ENCODE assay signal across 14 cellular contexts in the genomic region with DNA sequence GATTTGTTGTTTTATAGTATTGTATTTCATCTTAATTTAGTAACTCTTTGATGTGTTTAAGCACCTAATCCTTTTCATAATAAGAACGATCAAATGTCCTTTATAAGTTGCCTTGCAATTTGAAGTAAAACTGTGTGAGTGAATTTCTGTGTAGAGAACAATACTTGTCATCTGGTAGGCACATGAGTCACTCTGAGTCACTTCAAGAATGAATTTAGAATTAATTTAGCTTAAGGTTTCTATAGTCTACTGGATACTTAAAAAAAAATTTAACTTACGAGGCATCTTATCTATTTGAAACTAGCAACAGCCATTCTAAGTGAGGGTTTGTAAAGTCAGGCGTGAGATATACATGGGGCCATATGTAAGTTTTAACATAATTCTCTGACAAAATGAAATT.
DNase-seq lines count a peak whose midpoint lies in the region; ATAC-seq and TF ChIP-seq lines count a peak whose summit lies in the region.
"Had no signal": no experiment of that assay in that cellular context is flagged by ENCODE, and none has a peak within 500 bp of the region (broad histone marks: within the 10 kb centered on the region; RNA-seq: fewer than 3 reads in every experiment).

No MANE protein-coding gene starts in this region.

- intact Hi-C loops in activated T-helper 2 cell treated with anti-CD3 and anti-CD28 coated beads, Interferon-gamma antibody, Interleukin-2, Interleukin-4, amounts not matched to agents 10 μg/mL and 5 μg/mL and 100 μg/mL, durations not matched to agents 14 hours and 24 hours and 36 hours (cut with micrococcal nuclease) = no loop called here
- intact Hi-C loops in activated T-helper 1 cell treated with anti-CD3 and anti-CD28 coated beads, Interleukin-12 subunit alpha, Interleukin-12 subunit beta, Interleukin-2, Interleukin-4 antibody, amounts not matched to agents 30 ng/mL and 10 ng/mL and 1 ng/mL, durations not matched to agents 14 hours and 24 hours and 36 hours (cut with micrococcal nuclease) = no loop called here

- peaks cover 42% of the 10 kb centered on the region for H3K4me1 Mint-ChIP-seq in WTC11
- peaks cover 3% of the 10 kb centered on the region for H3K4me1 Mint-ChIP-seq in activated T-helper 2 cell treated with anti-CD3 and anti-CD28 coated beads, Interferon-gamma antibody, Interleukin-2, Interleukin-4, amounts not matched to agents 10 μg/mL and 5 μg/mL and 100 μg/mL, durations not matched to agents 14 hours and 24 hours and 36 hours (ENCODE audit: low read depth)
- no peaks in the 10 kb centered on the region for H3K4me1 Mint-ChIP-seq in activated T-helper 1 cell treated with anti-CD3 and anti-CD28 coated beads, Interleukin-12 subunit alpha, Interleukin-12 subunit beta, Interleukin-2, Interleukin-4 antibody, amounts not matched to agents 30 ng/mL and 10 ng/mL and 1 ng/mL, durations not matched to agents 14 hours and 24 hours and 36 hours (ENCODE audit: low read depth)
- H3K4me1 Mint-ChIP-seq: stimulated activated memory B cell treated with anti-CD40 and anti-IgM and Interleukin-4, amounts not matched to agents 10 μg/mL and 1 μg/mL and 100 μg/mL, for 72 hours had no signal

- peak overlapping the region; percentile 9 for H3K27ac ChIP-seq in temporal lobe (ENCODE audit: low read depth, low read length)

- peaks cover 5 to 6% of the 10 kb centered on the region in 2 donors for H3K36me3 Mint-ChIP-seq in activated naive CD4-positive, alpha-beta T cell treated with anti-CD3 and anti-CD28 coated beads, Interleukin-2, amount 50 U/mL, for 72 hours
- H3K36me3 Mint-ChIP-seq in WTC11 = no peaks in the 10 kb centered on the region
- no peaks in the 10 kb centered on the region for H3K36me3 Mint-ChIP-seq in activated T-helper 2 cell treated with anti-CD3 and anti-CD28 coated beads, Interferon-gamma antibody, Interleukin-2, Interleukin-4, amounts not matched to agents 10 μg/mL and 5 μg/mL and 100 μg/mL, durations not matched to agents 14 hours and 24 hours and 36 hours (ENCODE audit: low read depth)
- H3K36me3 Mint-ChIP-seq in activated T-helper 1 cell treated with anti-CD3 and anti-CD28 coated beads, Interleukin-12 subunit alpha, Interleukin-12 subunit beta, Interleukin-2, Interleukin-4 antibody, amounts not matched to agents 30 ng/mL and 10 ng/mL and 1 ng/mL, durations not matched to agents 14 hours and 24 hours and 36 hours (ENCODE audit: low read depth) = no peaks in the 10 kb centered on the region
- H3K36me3 Mint-ChIP-seq: stimulated activated memory B cell treated with anti-CD40 and anti-IgM and Interleukin-4, amounts not matched to agents 10 μg/mL and 1 μg/mL and 100 μg/mL, for 72 hours; T-cell had no signal

- ATAC-seq in activated naive CD4-positive, alpha-beta T cell treated with anti-CD3 and anti-CD28 coated beads, Interleukin-2, amount 50 U/mL, for 72 hours = peak; percentile 34 to 91
- no peak for ATAC-seq in WTC11
- no peak for ATAC-seq in GM18868 (IDR thresholded peaks at IDR 0.05; ENCODE audit: unreplicated experiment)
- ATAC-seq: stimulated activated memory B cell treated with anti-CD40 and anti-IgM and Interleukin-4, amounts not matched to agents 10 μg/mL and 1 μg/mL and 100 μg/mL, for 72 hours; T-cell had no signal

- POLR2A ChIA-PET in WTC11 (lab: Charles Lee) = no interaction called here

- DNase-seq in activated naive CD4-positive, alpha-beta T cell treated with anti-CD3 and anti-CD28 coated beads, Interleukin-2, amount 50 U/mL, for 72 hours (ENCODE audit: low spot score in 2 of 2) = no peak
- DNase-seq in activated naive CD4-positive, alpha-beta T cell (lab: John Stamatoyannopoulos, UW) = no peak
- DNase-seq in WTC11 (ENCODE audit: low spot score) (no peak), hepatic stellate cell (ENCODE audit: low spot score) (peak; percentile 52)
- DNase-seq in activated T-helper 2 cell treated with anti-CD3 and anti-CD28 coated beads, Interferon-gamma antibody, Interleukin-2, Interleukin-4, amounts not matched to agents 10 μg/mL and 5 μg/mL and 100 μg/mL, durations not matched to agents 14 hours and 24 hours and 36 hours (ENCODE audit: low spot score) = no peak
- no peak for DNase-seq in activated T-helper 1 cell treated with anti-CD3 and anti-CD28 coated beads, Interleukin-12 subunit alpha, Interleukin-12 subunit beta, Interleukin-2, Interleukin-4 antibody, amounts not matched to agents 30 ng/mL and 10 ng/mL and 1 ng/mL, durations not matched to agents 14 hours and 24 hours and 36 hours (ENCODE audit: low spot score)
- DNase-seq: activated effector memory CD4-positive, alpha-beta T cell treated with Interleukin-2 at 50 U/mL for 16 hours; CD4-positive, CD25-positive, alpha-beta regulatory T cell; NCI-H1694 treated with DMSO at 0.1 percent for 48 hours; pancreas; T-cell had no signal

- no peak overlapping the region for H3K27ac Mint-ChIP-seq in activated naive CD4-positive, alpha-beta T cell treated with anti-CD3 and anti-CD28 coated beads, Interleukin-2, amount 50 U/mL, for 72 hours
- H3K27ac Mint-ChIP-seq in WTC11 = peak overlapping the region; percentile 32
- H3K27ac Mint-ChIP-seq in activated T-helper 2 cell treated with anti-CD3 and anti-CD28 coated beads, Interferon-gamma antibody, Interleukin-2, Interleukin-4, amounts not matched to agents 10 μg/mL and 5 μg/mL and 100 μg/mL, durations not matched to agents 14 hours and 24 hours and 36 hours = no peak overlapping the region
- no peak overlapping the region for H3K27ac Mint-ChIP-seq in activated T-helper 1 cell treated with anti-CD3 and anti-CD28 coated beads, Interleukin-12 subunit alpha, Interleukin-12 subunit beta, Interleukin-2, Interleukin-4 antibody, amounts not matched to agents 30 ng/mL and 10 ng/mL and 1 ng/mL, durations not matched to agents 14 hours and 24 hours and 36 hours
- H3K27ac Mint-ChIP-seq: CD4-positive, CD25-positive, alpha-beta regulatory T cell; stimulated activated memory B cell treated with anti-CD40 and anti-IgM and Interleukin-4, amounts not matched to agents 10 μg/mL and 1 μg/mL and 100 μg/mL, for 72 hours; T-cell had no signal

- CTCF ChIA-PET in WTC11 (lab: Charles Lee) = interaction anchor here (1.2 kb wide), 1 partner anchor 64 kb away, joined by 6 read pairs; no protein-coding TSS in a partner anchor

- H3K4me3 Mint-ChIP-seq in WTC11 = no peak overlapping the region
- no peak overlapping the region for H3K4me3 Mint-ChIP-seq in activated T-helper 2 cell treated with anti-CD3 and anti-CD28 coated beads, Interferon-gamma antibody, Interleukin-2, Interleukin-4, amounts not matched to agents 10 μg/mL and 5 μg/mL and 100 μg/mL, durations not matched to agents 14 hours and 24 hours and 36 hours (ENCODE audit: low read depth)
- H3K4me3 Mint-ChIP-seq in activated T-helper 1 cell treated with anti-CD3 and anti-CD28 coated beads, Interleukin-12 subunit alpha, Interleukin-12 subunit beta, Interleukin-2, Interleukin-4 antibody, amounts not matched to agents 30 ng/mL and 10 ng/mL and 1 ng/mL, durations not matched to agents 14 hours and 24 hours and 36 hours = no peak overlapping the region
- H3K4me3 Mint-ChIP-seq: CD4-positive, CD25-positive, alpha-beta regulatory T cell; stimulated activated memory B cell treated with anti-CD40 and anti-IgM and Interleukin-4, amounts not matched to agents 10 μg/mL and 1 μg/mL and 100 μg/mL, for 72 hours; T-cell had no signal

- H3K27me3 Mint-ChIP-seq in WTC11 (ENCODE audit: low read depth) = no peaks in the 10 kb centered on the region
- peaks cover 59% of the 10 kb centered on the region for H3K27me3 Mint-ChIP-seq in activated T-helper 2 cell treated with anti-CD3 and anti-CD28 coated beads, Interferon-gamma antibody, Interleukin-2, Interleukin-4, amounts not matched to agents 10 μg/mL and 5 μg/mL and 100 μg/mL, durations not matched to agents 14 hours and 24 hours and 36 hours (ENCODE audit: low read depth)
- peaks cover 49% of the 10 kb centered on the region for H3K27me3 Mint-ChIP-seq in activated T-helper 1 cell treated with anti-CD3 and anti-CD28 coated beads, Interleukin-12 subunit alpha, Interleukin-12 subunit beta, Interleukin-2, Interleukin-4 antibody, amounts not matched to agents 30 ng/mL and 10 ng/mL and 1 ng/mL, durations not matched to agents 14 hours and 24 hours and 36 hours (ENCODE audit: insufficient read depth)

- no peaks in the 10 kb centered on the region for H3K9me3 Mint-ChIP-seq in activated naive CD4-positive, alpha-beta T cell treated with anti-CD3 and anti-CD28 coated beads, Interleukin-2, amount 50 U/mL, for 72 hours
- no peaks in the 10 kb centered on the region for H3K9me3 Mint-ChIP-seq in WTC11
- no peaks in the 10 kb centered on the region for H3K9me3 Mint-ChIP-seq in activated T-helper 2 cell treated with anti-CD3 and anti-CD28 coated beads, Interferon-gamma antibody, Interleukin-2, Interleukin-4, amounts not matched to agents 10 μg/mL and 5 μg/mL and 100 μg/mL, durations not matched to agents 14 hours and 24 hours and 36 hours
- H3K9me3 Mint-ChIP-seq in activated T-helper 1 cell treated with anti-CD3 and anti-CD28 coated beads, Interleukin-12 subunit alpha, Interleukin-12 subunit beta, Interleukin-2, Interleukin-4 antibody, amounts not matched to agents 30 ng/mL and 10 ng/mL and 1 ng/mL, durations not matched to agents 14 hours and 24 hours and 36 hours = no peaks in the 10 kb centered on the region
- H3K9me3 Mint-ChIP-seq: CD4-positive, CD25-positive, alpha-beta regulatory T cell; stimulated activated memory B cell treated with anti-CD40 and anti-IgM and Interleukin-4, amounts not matched to agents 10 μg/mL and 1 μg/mL and 100 μg/mL, for 72 hours; T-cell had no signal

- TF ChIP-seq CTCF in WTC11 (IDR thresholded peaks at IDR 0.05) = no peak

TF ChIP-seq in WTC11, 78 proteins besides CTCF, POLR2A, EP300 and RAD21 (continues in another document):
- TF ChIP-seq, protein P1, sequence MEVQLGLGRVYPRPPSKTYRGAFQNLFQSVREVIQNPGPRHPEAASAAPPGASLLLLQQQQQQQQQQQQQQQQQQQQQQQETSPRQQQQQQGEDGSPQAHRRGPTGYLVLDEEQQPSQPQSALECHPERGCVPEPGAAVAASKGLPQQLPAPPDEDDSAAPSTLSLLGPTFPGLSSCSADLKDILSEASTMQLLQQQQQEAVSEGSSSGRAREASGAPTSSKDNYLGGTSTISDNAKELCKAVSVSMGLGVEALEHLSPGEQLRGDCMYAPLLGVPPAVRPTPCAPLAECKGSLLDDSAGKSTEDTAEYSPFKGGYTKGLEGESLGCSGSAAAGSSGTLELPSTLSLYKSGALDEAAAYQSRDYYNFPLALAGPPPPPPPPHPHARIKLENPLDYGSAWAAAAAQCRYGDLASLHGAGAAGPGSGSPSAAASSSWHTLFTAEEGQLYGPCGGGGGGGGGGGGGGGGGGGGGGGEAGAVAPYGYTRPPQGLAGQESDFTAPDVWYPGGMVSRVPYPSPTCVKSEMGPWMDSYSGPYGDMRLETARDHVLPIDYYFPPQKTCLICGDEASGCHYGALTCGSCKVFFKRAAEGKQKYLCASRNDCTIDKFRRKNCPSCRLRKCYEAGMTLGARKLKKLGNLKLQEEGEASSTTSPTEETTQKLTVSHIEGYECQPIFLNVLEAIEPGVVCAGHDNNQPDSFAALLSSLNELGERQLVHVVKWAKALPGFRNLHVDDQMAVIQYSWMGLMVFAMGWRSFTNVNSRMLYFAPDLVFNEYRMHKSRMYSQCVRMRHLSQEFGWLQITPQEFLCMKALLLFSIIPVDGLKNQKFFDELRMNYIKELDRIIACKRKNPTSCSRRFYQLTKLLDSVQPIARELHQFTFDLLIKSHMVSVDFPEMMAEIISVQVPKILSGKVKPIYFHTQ (CRISPR knock-in tag; IDR thresholded peaks at IDR 0.05) = no peak
- TF ChIP-seq ESRRA (CRISPR knock-in tag; IDR thresholded peaks at IDR 0.05; ENCODE audit: borderline replicate concordance) = no peak

Comparison
In these comparisons a context has a peak if more than half of its experiments do, and no peak if none do; other contexts are left out.
1. ATAC-seq: peak in activated naive CD4-positive, alpha-beta T cell treated with anti-CD3 and anti-CD28 coated beads, Interleukin-2, amount 50 U/mL, for 72 hours (2 of 2); none in WTC11 (single experiment) and GM18868 (single experiment).